ENCODE assay signal across 19 cellular contexts in the genomic region with DNA sequence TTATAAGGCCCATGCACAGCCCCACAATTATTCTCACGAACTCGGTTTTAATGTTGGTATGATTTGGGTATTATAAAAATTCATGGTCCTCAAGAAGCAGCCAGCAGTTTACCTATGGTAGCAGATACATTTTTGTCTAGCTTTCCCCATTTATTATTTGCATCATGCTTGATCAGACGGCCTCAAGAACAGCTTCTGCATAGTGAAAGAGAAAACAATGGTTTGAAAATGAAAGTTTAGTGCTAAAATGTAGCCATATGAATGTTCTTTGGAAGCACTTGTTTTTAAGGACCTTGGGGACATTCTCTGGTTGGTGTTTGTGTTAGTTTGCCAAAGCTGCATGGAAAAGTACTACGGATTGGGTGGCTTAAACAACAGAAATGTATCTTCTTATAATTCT.
"Had no signal": no experiment of that assay in that cellular context is flagged by ENCODE, and none has a peak within 500 bp of the region (broad histone marks: within the 10 kb centered on the region; RNA-seq: fewer than 3 reads in every experiment).

No MANE protein-coding gene starts in this region.

- DNase-seq: activated B cell treated with CpG ODN at 0.5 μM for 24 hours; activated CD4-positive, alpha-beta memory T cell treated with anti-CD3 and anti-CD28 coated beads, Interleukin-2, amount 10 ng/mL, durations not matched to agents 7 days and 5 days; activated CD4-positive, alpha-beta T cell treated with anti-CD3 and anti-CD28 coated beads, Interleukin-2, amount 50 U/mL, for 1 hour; activated CD8-positive, alpha-beta memory T cell treated with anti-CD3 and anti-CD28 coated beads, Interleukin-2, amount 50 U/mL, for 4 hours; activated gamma-delta T cell treated with Interleukin-2 at 50 U/mL for 16 hours; activated naive CD4-positive, alpha-beta T cell treated with anti-CD3 and anti-CD28 coated beads, Interleukin-2, amount 10 ng/mL, durations not matched to agents 7 days and 5 days; activated naive CD8-positive, alpha-beta T cell treated with anti-CD3 and anti-CD28 coated beads for 36 hours; activated T-cell treated with anti-CD3 and anti-CD28 coated beads, Interleukin-2, amount 50 U/mL, for 72 hours; brain microvascular endothelial cell; cerebellar nuclear complex; MM.1S; NCI-H1105; NCI-H1436; NCI-H187; NCI-H2081; NCI-H510A treated with DMSO at 0.1 percent for 48 hours; NCI-H69; PC-3; SHP77 treated with DMSO at 0.1 percent for 48 hours had no signal

- ATAC-seq: activated T-cell treated with anti-CD3 and anti-CD28 coated beads, Interleukin-2, amount 50 U/mL, for 72 hours; PC-3 had no signal
